ENCODE assay signal across 23 cellular contexts in genomic region chrX:8027876-8028275, GRCh38.
"Had no signal": no experiment of that assay in that cellular context is flagged by ENCODE, and none has a peak within 500 bp of the region (broad histone marks: within the 10 kb centered on the region; RNA-seq: fewer than 3 reads in every experiment).

No MANE protein-coding gene starts in this region.

- DNase-seq: activated CD4-positive, alpha-beta T cell treated with anti-CD3 and anti-CD28 coated beads for 4 hours; activated CD4-positive, alpha-beta T cell treated with anti-CD3 and anti-CD28 coated beads, Interleukin-2, amount 50 U/mL, for 4 hours; activated naive CD4-positive, alpha-beta T cell; activated T-cell treated with anti-CD3 and anti-CD28 coated beads for 4 hours; activated T-cell treated with anti-CD3 and anti-CD28 coated beads, Interleukin-2, amount 50 U/mL, for 72 hours; dorsolateral prefrontal cortex; effector memory CD4-positive, alpha-beta T cell; erythroblast; gastrocnemius medialis; mammary epithelial cell; naive thymus-derived CD4-positive, alpha-beta T cell; ovary; stimulated activated CD4-positive, alpha-beta T cell treated with anti-CD3 and anti-CD28 coated beads, Interleukin-15, amount 100 ng/mL, for 24 hours; stimulated activated CD4-positive, alpha-beta T cell treated with anti-CD3 and anti-CD28 coated beads, Interleukin-2, amount 100 ng/mL, for 24 hours; stimulated activated naive B cell treated with anti-CD40 and anti-IgM and Interleukin-4, amounts not matched to agents 10 μg/mL and 1 μg/mL and 100 μg/mL, for 72 hours; tibial artery had no signal

- H3K27ac ChIP-seq: cardiac muscle cell, coronary artery, dorsolateral prefrontal cortex, gastrocnemius medialis, ovary, prostate gland, suprapubic skin, tibial artery had no signal

- H3K9me3 ChIP-seq: gastrocnemius medialis, ovary, prostate gland, suprapubic skin, tibial artery had no signal

- H3K27me3 ChIP-seq: cardiac muscle cell, gastrocnemius medialis, ovary, suprapubic skin, tibial artery had no signal

- H3K4me3 ChIP-seq: cardiac muscle cell, coronary artery, dorsolateral prefrontal cortex, gastrocnemius medialis, ovary, prostate gland, suprapubic skin, tibial artery had no signal

- H3K4me1 Mint-ChIP-seq: mesothelial cell of epicardium; stimulated activated naive B cell treated with anti-CD40 and anti-IgM and Interleukin-4, amounts not matched to agents 10 μg/mL and 1 μg/mL and 100 μg/mL, for 72 hours had no signal

- H3K36me3 ChIP-seq: cardiac muscle cell, gastrocnemius medialis, ovary, prostate gland, suprapubic skin, tibial artery had no signal

- ATAC-seq: activated T-cell treated with anti-CD3 and anti-CD28 coated beads, Interleukin-2, amount 50 U/mL, for 72 hours; gastrocnemius medialis; naive thymus-derived CD4-positive, alpha-beta T cell; stimulated activated naive B cell treated with anti-CD40 and anti-IgM and Interleukin-4, amounts not matched to agents 10 μg/mL and 1 μg/mL and 100 μg/mL, for 72 hours had no signal

- H3K27me3 Mint-ChIP-seq: activated naive CD8-positive, alpha-beta T cell; brain; naive thymus-derived CD4-positive, alpha-beta T cell had no signal

- H3K9me3 Mint-ChIP-seq: brain had no signal

- H3K27ac Mint-ChIP-seq: activated naive CD8-positive, alpha-beta T cell; activated T-cell treated with anti-CD3 and anti-CD28 coated beads, Interleukin-2, amount 50 U/mL, for 72 hours; mesothelial cell of epicardium; naive thymus-derived CD4-positive, alpha-beta T cell; stimulated activated naive B cell treated with anti-CD40 and anti-IgM and Interleukin-4, amounts not matched to agents 10 μg/mL and 1 μg/mL and 100 μg/mL, for 72 hours had no signal

- H3K4me3 Mint-ChIP-seq: activated naive CD8-positive, alpha-beta T cell; activated T-cell treated with anti-CD3 and anti-CD28 coated beads, Interleukin-2, amount 50 U/mL, for 72 hours; brain; mesothelial cell of epicardium; naive thymus-derived CD4-positive, alpha-beta T cell; stimulated activated naive B cell treated with anti-CD40 and anti-IgM and Interleukin-4, amounts not matched to agents 10 μg/mL and 1 μg/mL and 100 μg/mL, for 72 hours had no signal

- H3K36me3 Mint-ChIP-seq: brain, mesothelial cell of epicardium had no signal

- H3K4me1 ChIP-seq: gastrocnemius medialis, prostate gland, suprapubic skin, tibial artery had no signal
